Comparison of ENCODE assay signal across 20 cellular contexts in the genomic region with DNA sequence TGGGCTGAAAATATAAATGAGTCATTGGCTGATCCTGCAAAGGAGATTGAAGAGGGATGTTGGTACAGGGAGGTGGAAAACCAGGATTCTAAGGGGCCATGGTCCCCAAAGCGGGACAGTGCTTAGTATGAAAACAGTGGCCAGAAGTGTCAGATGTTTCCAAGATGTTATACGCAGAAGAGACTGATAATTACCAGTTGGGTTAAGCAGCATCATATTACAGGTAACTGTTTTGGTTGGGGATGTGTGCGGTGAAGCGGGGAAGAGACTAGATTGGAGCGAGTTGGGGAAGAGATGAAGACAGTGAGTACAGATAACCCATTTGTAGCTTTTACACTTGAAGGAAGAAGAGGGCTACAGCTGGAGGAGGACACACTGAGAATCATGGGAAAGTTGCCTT.
A peak's percentile ranks its signal among the peaks of the same experiment; 100 is the strongest.
DNase-seq lines count a peak whose midpoint lies in the region; ATAC-seq lines count a peak whose summit lies in the region.
"Had no signal": no experiment of that assay in that cellular context is flagged by ENCODE, and none has a peak within 500 bp of the region (broad histone marks: within the 10 kb centered on the region; RNA-seq: fewer than 3 reads in every experiment).

No MANE protein-coding gene starts in this region.

- peak overlapping the region; percentile 8 for H3K27ac ChIP-seq in subcutaneous abdominal adipose tissue (ENCODE audit: low read depth, low read length)
- H3K27ac ChIP-seq: C4-2B had no signal

- DNase-seq in NCI-H2107 treated with DMSO at 0.1 percent for 48 hours (lab: John Stamatoyannopoulos, UW; ENCODE audit: unreplicated experiment), result peak; percentile 52
- DNase-seq in NCI-H2107 (lab: John Stamatoyannopoulos, UW), result no peak
- peak; percentile 90 for DNase-seq in NCI-H2171 treated with DMSO at 0.1 percent for 48 hours (lab: John Stamatoyannopoulos, UW)
- peak; percentile 66 for DNase-seq in left kidney (ENCODE audit: low read depth, low spot score)
- DNase-seq in SW 1271 (lab: John Stamatoyannopoulos, UW), result no peak
- no peak for DNase-seq in SHP77 (lab: John Stamatoyannopoulos, UW)
- DNase-seq: AML-193; Calu3; CD8-positive, alpha-beta memory T cell; DMS53; GDM1; Kasumi-1; NCI-H1417 treated with DMSO at 0.1 percent for 48 hours; NCI-H2029; NCI-H226 had no signal

- no peak overlapping the region for H3K4me3 ChIP-seq in subcutaneous abdominal adipose tissue (ENCODE audit: low read depth in 1 of 5, low read length in 5 of 5)

- H3K27me3 ChIP-seq in subcutaneous abdominal adipose tissue (ENCODE audit: control insufficient read depth in 5 of 5, insufficient read depth in 4 of 5, low read length in 5 of 5), result no peaks in the 10 kb centered on the region

- H3K9me3 ChIP-seq in subcutaneous abdominal adipose tissue (ENCODE audit: control insufficient read depth in 5 of 5, low read length in 5 of 5), result no peaks in the 10 kb centered on the region

- peaks cover 0 to 4% (median 0%) of the 10 kb centered on the region in 5 donors for H3K36me3 ChIP-seq in subcutaneous abdominal adipose tissue (ENCODE audit: control insufficient read depth in 5 of 5, insufficient read depth in 5 of 5, low read length in 5 of 5)

- peaks cover 0 to 31% (median 5%) of the 10 kb centered on the region in 5 donors for H3K4me1 ChIP-seq in subcutaneous abdominal adipose tissue (ENCODE audit: control insufficient read depth in 5 of 5, insufficient read depth in 5 of 5, low read length in 5 of 5)

- no peak for ATAC-seq in HG02642 (IDR thresholded peaks at IDR 0.05; ENCODE audit: poor library complexity, unreplicated experiment)
- ATAC-seq: HCT116, Right ventricle myocardium inferior had no signal

- H3K9ac ChIP-seq in subcutaneous abdominal adipose tissue (ENCODE audit: low read length in 5 of 5), result peak overlapping the region in 1 of 5 donors; percentile 28

Comparison
In these comparisons a context has a peak if more than half of its experiments do, and no peak if none do; other contexts are left out.
1. DNase-seq: peak in NCI-H2107 treated with DMSO at 0.1 percent for 48 hours (single experiment), NCI-H2171 treated with DMSO at 0.1 percent for 48 hours (single experiment) and left kidney (single experiment); none in NCI-H2107 (single experiment), SW 1271 (0 of 2) and SHP77 (0 of 2).